Comparison of ENCODE assay signal across 8 cellular contexts in genomic region chr12:104381721-104382480, GRCh38.
A peak's percentile ranks its signal among the peaks of the same experiment; 100 is the strongest.
DNase-seq lines count a peak whose midpoint lies in the region; ATAC-seq and TF ChIP-seq lines count a peak whose summit lies in the region.

No MANE protein-coding gene starts in this region.

- H3K36me3 ChIP-seq in DND-41 (ENCODE audit: insufficient read depth, low read length) (no peaks in the 10 kb centered on the region), left lung (no peaks in the 10 kb centered on the region)

- H3K27ac Mint-ChIP-seq in activated CD4-positive, alpha-beta T cell treated with anti-CD3 and anti-CD28 coated beads for 36 hours: no peak overlapping the region
- H3K27ac Mint-ChIP-seq in chondrocyte (ENCODE audit: unreplicated experiment): no peak overlapping the region

- H3K9me3 Mint-ChIP-seq in activated CD4-positive, alpha-beta T cell treated with anti-CD3 and anti-CD28 coated beads for 36 hours (ENCODE audit: low read depth): no peaks in the 10 kb centered on the region
- H3K9me3 Mint-ChIP-seq in chondrocyte (ENCODE audit: low read depth): no peaks in the 10 kb centered on the region

- H2AFZ ChIP-seq in DND-41 (ENCODE audit: low read depth, low read length): no peak overlapping the region

- peak overlapping the region; percentile 53 for H3K4me2 ChIP-seq in DND-41 (ENCODE audit: insufficient read depth, low read length)

- H4K20me1 ChIP-seq in DND-41 (ENCODE audit: insufficient read depth, low read length): peaks cover 9% of the 10 kb centered on the region; the same call in 1 of the 2 replicates

- H3K27me3 ChIP-seq in DND-41 (ENCODE audit: insufficient read depth, low read length, poor library complexity): no peaks in the 10 kb centered on the region
- H3K27me3 ChIP-seq in left lung: no peaks in the 10 kb centered on the region

- H3K4me3 Mint-ChIP-seq in activated CD4-positive, alpha-beta T cell treated with anti-CD3 and anti-CD28 coated beads for 36 hours: no peak overlapping the region
- peak overlapping the region; percentile 36 for H3K4me3 Mint-ChIP-seq in chondrocyte (ENCODE audit: unreplicated experiment)

- peaks cover 11% of the 10 kb centered on the region for H3K79me2 ChIP-seq in DND-41 (ENCODE audit: insufficient read depth, low read length)

- H3K4me1 Mint-ChIP-seq in activated CD4-positive, alpha-beta T cell treated with anti-CD3 and anti-CD28 coated beads for 36 hours: peaks cover 7% of the 10 kb centered on the region
- H3K4me1 Mint-ChIP-seq in chondrocyte (ENCODE audit: low read depth): peaks cover 12% of the 10 kb centered on the region

- peaks cover 5% of the 10 kb centered on the region for H3K27me3 Mint-ChIP-seq in activated CD4-positive, alpha-beta T cell treated with anti-CD3 and anti-CD28 coated beads for 36 hours
- H3K27me3 Mint-ChIP-seq in chondrocyte (ENCODE audit: low read depth): no peaks in the 10 kb centered on the region

- POLR2A ChIA-PET in activated CD4-positive, alpha-beta T cell treated with anti-CD3 and anti-CD28 coated beads for 36 hours (lab: Charles Lee): interaction anchor here (0.6 kb wide), 1 partner anchor 726 kb away, joined by 3 read pairs; no protein-coding TSS in a partner anchor

- H3K36me3 Mint-ChIP-seq in activated CD4-positive, alpha-beta T cell treated with anti-CD3 and anti-CD28 coated beads for 36 hours (ENCODE audit: low read depth): no peaks in the 10 kb centered on the region
- H3K36me3 Mint-ChIP-seq in chondrocyte (ENCODE audit: low read depth): no peaks in the 10 kb centered on the region

- ATAC-seq in DND-41 (ENCODE audit: insufficient read depth, low read depth) (peak; percentile 92), HG03039 (IDR thresholded peaks at IDR 0.05; ENCODE audit: unreplicated experiment) (peak; percentile 70), left lung (peak; percentile 99), HG02970 (IDR thresholded peaks at IDR 0.05; ENCODE audit: low FRiP score, unreplicated experiment) (no peak)
- peak; percentile 86 for ATAC-seq in activated CD4-positive, alpha-beta T cell treated with anti-CD3 and anti-CD28 coated beads for 36 hours

- no peaks in the 10 kb centered on the region for H3K9me3 ChIP-seq in DND-41 (ENCODE audit: insufficient read depth, low read length, severe bottlenecking)
- no peaks in the 10 kb centered on the region for H3K9me3 ChIP-seq in left lung

- intact Hi-C loops in activated CD4-positive, alpha-beta T cell treated with anti-CD3 and anti-CD28 coated beads for 36 hours (cut with DNase I, micrococcal nuclease): loop anchor here (1.0 to 10.0 kb wide), 8 partner anchors 75 to 671 kb away; partner anchors contain the start of gene CHST11 (in 2 of the 2)
- intact Hi-C loops in left lung (cut with DNase I): loop anchor here in 1 of 2 donors (10.0 kb wide), 1 partner anchor 493 kb away; no protein-coding TSS in a partner anchor

- no peak overlapping the region for H3K9ac ChIP-seq in DND-41 (ENCODE audit: low read depth, low read length)

- CTCF ChIA-PET in activated CD4-positive, alpha-beta T cell treated with anti-CD3 and anti-CD28 coated beads for 36 hours (lab: Charles Lee): interaction anchor here (0.6 to 3.2 kb wide), 115 partner anchors 9 to 1758 kb away, joined by 3 to 28 read pairs (median 4); no protein-coding TSS in a partner anchor

- H3K4me1 ChIP-seq in DND-41 (ENCODE audit: insufficient read depth, low read length) (peaks cover 11% of the 10 kb centered on the region), left lung (peaks cover 5 to 10% of the 10 kb centered on the region in 2 donors)

- TF ChIP-seq CTCF in DND-41 (IDR thresholded peaks at IDR 0.05; ENCODE audit: borderline replicate concordance, extremely low read depth, low read length, poor library complexity, severe bottlenecking): peak; percentile 98
- TF ChIP-seq CTCF in chondrocyte (IDR thresholded peaks at IDR 0.05): peak; percentile 97
- peak; percentile 89 to 96 for TF ChIP-seq CTCF in left lung (IDR thresholded peaks at IDR 0.05)

- H3K27ac ChIP-seq in DND-41 (ENCODE audit: low read length): 0 out of 2 replicates have a peak overlapping the region, but pooled peaks have one; percentile 3
- no peak overlapping the region for H3K27ac ChIP-seq in left lung

- H3K4me3 ChIP-seq in DND-41 (ENCODE audit: low read depth in 1 of 2, low read length in 2 of 2) (no peak overlapping the region), left lung (no peak overlapping the region)

- DNase-seq in DND-41: peak; percentile 82
- DNase-seq in NCI-H460 (ENCODE audit: extremely low read depth, low read depth): peak; percentile 77
- peak; percentile 89 for DNase-seq in activated CD4-positive, alpha-beta T cell treated with anti-CD3 and anti-CD28 coated beads for 36 hours
- DNase-seq in chondrocyte (ENCODE audit: low spot score): no peak
- DNase-seq in left lung: peak; percentile 80 to 86
- DNase-seq in stimulated activated CD4-positive, alpha-beta T cell treated with anti-CD3 and anti-CD28 coated beads, Interleukin-4, amount 100 ng/mL, for 24 hours: peak; percentile 86
